16 cellular contexts compared by ENCODE assay signal in genomic region chr13:86986448-86986847, GRCh38.
DNase-seq lines count a peak whose midpoint lies in the region; ATAC-seq and TF ChIP-seq lines count a peak whose summit lies in the region.
"Had no signal": no experiment of that assay in that cellular context is flagged by ENCODE, and none has a peak within 500 bp of the region (broad histone marks: within the 10 kb centered on the region; RNA-seq: fewer than 3 reads in every experiment).

No MANE protein-coding gene starts in this region.

- peak overlapping the region; percentile 20 for H2AFZ ChIP-seq in fibroblast of lung (ENCODE audit: low read length)

- H3K4me2 ChIP-seq in fibroblast of lung (ENCODE audit: extremely low read depth, insufficient read depth, low read length), result peak overlapping the region; percentile 13

- TF ChIP-seq CTCF in HEK293 (tag by site-specific recombination; IDR thresholded peaks at IDR 0.05) (no peak), fibroblast of lung (conservative IDR thresholded peaks at IDR 0.05 in 1 of 2, IDR thresholded peaks at IDR 0.05 in 1 of 2; ENCODE audit: low read depth in 1 of 2, low read length in 2 of 2) (no peak)

- H3K4me1 ChIP-seq in HEK293 (ENCODE audit: control insufficient read depth, insufficient read depth, low read length) (no peaks in the 10 kb centered on the region), fibroblast of lung (ENCODE audit: control insufficient read depth, extremely low read depth, insufficient read depth, low read length) (no peaks in the 10 kb centered on the region)
- H3K4me1 ChIP-seq: SJCRH30, thyroid gland had no signal

- no peaks in the 10 kb centered on the region for H3K79me2 ChIP-seq in fibroblast of lung (ENCODE audit: control insufficient read depth, insufficient read depth, low read length)

- no peaks in the 10 kb centered on the region for H4K20me1 ChIP-seq in fibroblast of lung (ENCODE audit: control insufficient read depth, extremely low read depth, insufficient read depth, low read length)

- H3K4me3 ChIP-seq in HEK293 (ENCODE audit: low read depth, low read length) (no peak overlapping the region), fibroblast of lung (replicated peaks in 1 of 4; ENCODE audit: control extremely low read depth in 1 of 4, insufficient read depth in 1 of 4, low read depth in 3 of 4, low read length in 4 of 4) (no peak overlapping the region)
- H3K4me3 ChIP-seq: SJCRH30, skin epidermis, thyroid gland had no signal

- H3K9ac ChIP-seq in fibroblast of lung (ENCODE audit: insufficient read depth, low read length), result no peak overlapping the region

- H3K27me3 ChIP-seq in fibroblast of lung (ENCODE audit: control insufficient read depth, insufficient read depth, low read length), result no peaks in the 10 kb centered on the region
- H3K27me3 ChIP-seq: brain microvascular endothelial cell, SJCRH30, thyroid gland had no signal

- H3K27ac ChIP-seq in HEK293 (ENCODE audit: extremely low read depth, low read depth, low read length) (no peak overlapping the region), fibroblast of lung (ENCODE audit: insufficient read depth, low read length) (no peak overlapping the region)
- H3K27ac ChIP-seq: brain microvascular endothelial cell, SJCRH30, skin epidermis, thyroid gland had no signal

- POLR2A ChIA-PET in HEK293 (lab: Yijun Ruan, JAX), result no interaction called here

- no peak for ATAC-seq in HG02759 (IDR thresholded peaks at IDR 0.05; ENCODE audit: unreplicated experiment)
- ATAC-seq in HG02623 (IDR thresholded peaks at IDR 0.05; ENCODE audit: unreplicated experiment), result no peak
- ATAC-seq: stimulated activated effector memory CD8-positive, alpha-beta T cell treated with anti-CD3 and anti-CD28 coated beads, Interleukin-12 subunit alpha, Interleukin-12 subunit beta, amount 100 ng/mL, for 72 hours had no signal

- peak; percentile 38 for DNase-seq in NCI-H69 (lab: John Stamatoyannopoulos, UW)
- DNase-seq in fibroblast of lung (ENCODE audit: low read depth in 2 of 2), result peak; percentile 22 to 65
- DNase-seq in renal cortical epithelial cell (ENCODE audit: low read depth), result peak; percentile 45
- DNase-seq in T-helper 2 cell, result no peak
- DNase-seq in pons (ENCODE audit: low spot score), result no peak
- DNase-seq: activated naive CD4-positive, alpha-beta T cell treated with anti-CD3 and anti-CD28 coated beads, Interleukin-2, amount 10 ng/mL, durations not matched to agents 7 days and 5 days; brain microvascular endothelial cell; erythroblast; T1000; thyroid gland had no signal

- no peaks in the 10 kb centered on the region for H3K36me3 ChIP-seq in HEK293 (ENCODE audit: control insufficient read depth in 2 of 2, insufficient read depth in 1 of 2, low read length in 2 of 2)
- no peaks in the 10 kb centered on the region for H3K36me3 ChIP-seq in fibroblast of lung (ENCODE audit: control insufficient read depth, insufficient read depth, low read length)
- H3K36me3 ChIP-seq: brain microvascular endothelial cell, SJCRH30, thyroid gland had no signal

- H3K9me3 ChIP-seq in HEK293 (ENCODE audit: control insufficient read depth, insufficient read depth, low read depth, low read length) (no peaks in the 10 kb centered on the region), fibroblast of lung (ENCODE audit: control insufficient read depth, insufficient read depth, low read depth, low read length) (no peaks in the 10 kb centered on the region)
- H3K9me3 ChIP-seq: SJCRH30, thyroid gland had no signal

- CTCF ChIA-PET in HEK293 (lab: Yijun Ruan, JAX), result no interaction called here

TF ChIP-seq in HEK293, 187 proteins besides CTCF, POLR2A, EP300 and RAD21:
- TF ChIP-seq PBX3 (CRISPR knock-in tag; IDR thresholded peaks at IDR 0.05), result no peak
- TF ChIP-seq WT1 (tag by site-specific recombination; IDR thresholded peaks at IDR 0.05), result no peak
- peak; percentile 75 for TF ChIP-seq EGR2 (tag by site-specific recombination; IDR thresholded peaks at IDR 0.05; ENCODE audit: low read depth)
- TF ChIP-seq GLI4 (tag by site-specific recombination; IDR thresholded peaks at IDR 0.05), result no peak
- TF ChIP-seq ZNF658 (tag by site-specific recombination; IDR thresholded peaks at IDR 0.05), result no peak
- TF ChIP-seq ZFHX2 (tag by site-specific recombination; conservative IDR thresholded peaks at IDR 0.05), result 0 out of 2 replicates have a peak, but pooled peaks have one; percentile 20
- no peak for TF ChIP-seq ZNF555 (tag by site-specific recombination; conservative IDR thresholded peaks at IDR 0.05)
- TF ChIP-seq ZNF596 (tag by site-specific recombination; IDR thresholded peaks at IDR 0.05), result no peak
- no peak for TF ChIP-seq ZNF776 (tag by site-specific recombination; IDR thresholded peaks at IDR 0.05; ENCODE audit: borderline replicate concordance)

Comparison
In these comparisons a context has a peak if more than half of its experiments do, and no peak if none do; other contexts are left out.
1. DNase-seq: peak in NCI-H69 (single experiment), fibroblast of lung (2 of 2) and renal cortical epithelial cell (single experiment); none in T-helper 2 cell (0 of 5) and pons (single experiment).